Comparison of ENCODE assay signal across 27 cellular contexts in the genomic region with DNA sequence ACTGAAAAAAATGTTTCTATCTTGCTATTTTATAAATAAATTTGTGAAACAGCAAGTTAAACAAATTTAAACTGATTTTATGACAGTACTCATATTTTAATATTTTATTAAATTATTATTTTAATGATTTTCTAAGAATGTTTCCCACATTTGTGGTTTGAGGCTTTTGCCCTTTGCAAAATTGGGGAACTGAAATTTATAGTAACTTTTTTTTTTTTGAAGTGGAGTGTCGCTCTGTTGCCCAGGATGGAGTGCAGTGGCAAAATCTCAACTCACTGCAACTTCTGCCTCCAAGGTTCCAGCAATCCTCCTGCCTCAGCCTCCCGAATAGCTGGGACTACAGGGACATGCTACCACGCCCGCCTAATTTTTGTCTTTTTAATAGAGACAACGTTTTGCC. TPM values are rescaled to one million over a fixed set of nuclear protein-coding genes. Genes with fewer than 3 reads are reported as not detected.
"Had no signal": no experiment of that assay in that cellular context is flagged by ENCODE, and none has a peak within 500 bp of the region (broad histone marks: within the 10 kb centered on the region; RNA-seq: fewer than 3 reads in every experiment).

No MANE protein-coding gene starts in this region.

- H3K27ac Mint-ChIP-seq: activated CD4-positive, alpha-beta memory T cell treated with anti-CD3 and anti-CD28 coated beads, Interleukin-2, amount 10 ng/mL, durations not matched to agents 7 days and 5 days; activated CD4-positive, alpha-beta T cell treated with anti-CD3 and anti-CD28 coated beads, Interleukin-2, amount 10 ng/mL, durations not matched to agents 24 days and 14 days; activated naive CD4-positive, alpha-beta T cell treated with anti-CD3 and anti-CD28 coated beads for 36 hours; activated naive CD8-positive, alpha-beta T cell treated with anti-CD3 and anti-CD28 coated beads, Interleukin-2, amount 10 ng/mL, durations not matched to agents 7 days and 5 days; activated T-cell treated with anti-CD3 and anti-CD28 coated beads, Interleukin-2, amount 50 U/mL, for 72 hours; effector memory CD8-positive, alpha-beta T cell; mesothelial cell of epicardium; natural killer cell treated with Interleukin-12 subunit alpha and Interleukin-12 subunit beta and Interleukin-15 and Interleukin-18, amount 100 ng/mL, for 72 hours had no signal

- H3K27me3 ChIP-seq: breast epithelium, colonic mucosa, dorsolateral prefrontal cortex, upper lobe of left lung had no signal

- FAIRE-seq: endothelial cell of umbilical vein had no signal

- H3K4me3 Mint-ChIP-seq: activated CD4-positive, alpha-beta memory T cell treated with anti-CD3 and anti-CD28 coated beads, Interleukin-2, amount 10 ng/mL, durations not matched to agents 7 days and 5 days; activated CD4-positive, alpha-beta T cell treated with anti-CD3 and anti-CD28 coated beads, Interleukin-2, amount 10 ng/mL, durations not matched to agents 24 days and 14 days; activated naive CD4-positive, alpha-beta T cell treated with anti-CD3 and anti-CD28 coated beads for 36 hours; activated naive CD8-positive, alpha-beta T cell treated with anti-CD3 and anti-CD28 coated beads, Interleukin-2, amount 10 ng/mL, durations not matched to agents 7 days and 5 days; activated T-cell treated with anti-CD3 and anti-CD28 coated beads, Interleukin-2, amount 50 U/mL, for 72 hours; central memory CD8-positive, alpha-beta T cell; effector memory CD8-positive, alpha-beta T cell; mesothelial cell of epicardium; natural killer cell treated with Interleukin-12 subunit alpha and Interleukin-12 subunit beta and Interleukin-15 and Interleukin-18, amount 100 ng/mL, for 72 hours had no signal

- ATAC-seq: activated CD4-positive, CD25-positive, alpha-beta regulatory T cell treated with anti-CD3 and anti-CD28 coated beads, Interleukin-2, amount 50 U/mL, for 24 hours; activated T-cell treated with anti-CD3 and anti-CD28 coated beads, Interleukin-2, amount 50 U/mL, for 72 hours; effector memory CD8-positive, alpha-beta T cell; esophagus mucosa; natural killer cell treated with Interleukin-12 subunit alpha and Interleukin-12 subunit beta and Interleukin-15 and Interleukin-18, amount 100 ng/mL, for 72 hours; right cardiac atrium; stimulated activated naive CD8-positive, alpha-beta T cell treated with anti-CD3 and anti-CD28 coated beads, Interleukin-15, Interleukin-2, amounts not matched to agents 100 U/mL and 50 U/mL, for 24 hours had no signal

- H3K9ac ChIP-seq: parathyroid adenoma had no signal

- H3K79me2 ChIP-seq: parathyroid adenoma had no signal

- H3K9me3 ChIP-seq: breast epithelium, colonic mucosa, left ventricle myocardium inferior, upper lobe of left lung had no signal

- H3K4me3 ChIP-seq: breast epithelium, colonic mucosa, dorsolateral prefrontal cortex, left ventricle myocardium inferior, upper lobe of left lung had no signal

- H3K9me3 Mint-ChIP-seq: activated CD4-positive, alpha-beta memory T cell treated with anti-CD3 and anti-CD28 coated beads, Interleukin-2, amount 10 ng/mL, durations not matched to agents 7 days and 5 days; activated CD4-positive, alpha-beta T cell treated with anti-CD3 and anti-CD28 coated beads, Interleukin-2, amount 10 ng/mL, durations not matched to agents 24 days and 14 days; activated naive CD4-positive, alpha-beta T cell treated with anti-CD3 and anti-CD28 coated beads for 36 hours; activated naive CD8-positive, alpha-beta T cell treated with anti-CD3 and anti-CD28 coated beads, Interleukin-2, amount 10 ng/mL, durations not matched to agents 7 days and 5 days; activated T-cell treated with anti-CD3 and anti-CD28 coated beads, Interleukin-2, amount 50 U/mL, for 72 hours; central memory CD8-positive, alpha-beta T cell; effector memory CD8-positive, alpha-beta T cell; mesothelial cell of epicardium; natural killer cell treated with Interleukin-12 subunit alpha and Interleukin-12 subunit beta and Interleukin-15 and Interleukin-18, amount 100 ng/mL, for 72 hours had no signal

- H2AFZ ChIP-seq: parathyroid adenoma had no signal

- H3K4me1 Mint-ChIP-seq: activated CD4-positive, alpha-beta memory T cell treated with anti-CD3 and anti-CD28 coated beads, Interleukin-2, amount 10 ng/mL, durations not matched to agents 7 days and 5 days; activated CD4-positive, alpha-beta T cell treated with anti-CD3 and anti-CD28 coated beads, Interleukin-2, amount 10 ng/mL, durations not matched to agents 24 days and 14 days; activated naive CD8-positive, alpha-beta T cell treated with anti-CD3 and anti-CD28 coated beads, Interleukin-2, amount 10 ng/mL, durations not matched to agents 7 days and 5 days; central memory CD8-positive, alpha-beta T cell had no signal

- H3K36me3 ChIP-seq: breast epithelium, colonic mucosa, left ventricle myocardium inferior, upper lobe of left lung had no signal

- H3K36me3 Mint-ChIP-seq: activated naive CD8-positive, alpha-beta T cell treated with anti-CD3 and anti-CD28 coated beads, Interleukin-2, amount 10 ng/mL, durations not matched to agents 7 days and 5 days; mesothelial cell of epicardium; natural killer cell treated with Interleukin-12 subunit alpha and Interleukin-12 subunit beta and Interleukin-15 and Interleukin-18, amount 100 ng/mL, for 72 hours had no signal

- H3K4me1 ChIP-seq: breast epithelium, colonic mucosa, parathyroid adenoma had no signal

- H3K27ac ChIP-seq: breast epithelium, colonic mucosa, dorsolateral prefrontal cortex, left ventricle myocardium inferior, parathyroid adenoma, upper lobe of left lung had no signal

- DNase-seq: activated CD4-positive, alpha-beta memory T cell treated with anti-CD3 and anti-CD28 coated beads, Interleukin-2, amount 10 ng/mL, durations not matched to agents 7 days and 5 days; activated CD4-positive, alpha-beta T cell treated with anti-CD3 and anti-CD28 coated beads, Interleukin-2, amount 10 ng/mL, durations not matched to agents 24 days and 14 days; activated effector memory CD4-positive, alpha-beta T cell treated with Interleukin-2 at 50 U/mL for 16 hours; activated naive CD4-positive, alpha-beta T cell treated with anti-CD3 and anti-CD28 coated beads for 36 hours; activated naive CD8-positive, alpha-beta T cell treated with anti-CD3 and anti-CD28 coated beads, Interleukin-2, amount 10 ng/mL, durations not matched to agents 7 days and 5 days; activated T-cell treated with anti-CD3 and anti-CD28 coated beads, Interleukin-2, amount 50 U/mL, for 72 hours; amniotic stem cell; colonic mucosa; dorsolateral prefrontal cortex; effector memory CD8-positive, alpha-beta T cell; foreskin melanocyte; hypothalamus; left ventricle myocardium inferior; right cardiac atrium; stimulated activated CD4-positive, alpha-beta T cell treated with anti-CD3 and anti-CD28 coated beads, Interleukin-4, amount 100 ng/mL, for 24 hours; stimulated activated naive CD8-positive, alpha-beta T cell treated with anti-CD3 and anti-CD28 coated beads, Interleukin-15, Interleukin-2, amounts not matched to agents 100 U/mL and 50 U/mL, for 24 hours; T1000; upper lobe of left lung had no signal

RNA-seq across cellular contexts. Expression of gene ADGRV1, which starts 7.2 kb away (rescaled TPM):
- total RNA-seq: activated CD4-positive, alpha-beta memory T cell treated with anti-CD3 and anti-CD28 coated beads, Interleukin-2, amount 10 ng/mL, durations not matched to agents 7 days and 5 days; activated naive CD4-positive, alpha-beta T cell treated with anti-CD3 and anti-CD28 coated beads for 36 hours; left ventricle myocardium inferior; subcutaneous adipose tissue had no signal
